21 cellular contexts compared by ENCODE assay signal in the genomic region with DNA sequence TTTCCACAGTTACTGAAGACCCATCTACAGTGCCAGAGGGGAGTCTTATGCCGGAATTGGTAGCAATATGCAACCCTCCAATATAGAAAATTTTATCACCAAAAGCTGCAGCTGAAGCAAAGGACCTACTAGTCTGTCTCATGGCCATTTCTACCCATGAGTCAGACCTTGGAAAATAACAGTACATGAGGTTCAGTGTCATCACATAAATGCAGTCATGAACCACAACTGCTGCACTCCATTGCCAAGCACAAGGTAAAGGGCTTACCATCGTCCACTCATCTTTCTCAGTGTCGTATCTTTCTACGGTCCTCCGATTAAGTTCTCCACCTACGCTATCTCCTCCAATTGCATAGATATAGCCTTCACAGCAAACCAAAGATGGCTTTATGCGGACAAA.
"Had no signal": no experiment of that assay in that cellular context is flagged by ENCODE, and none has a peak within 500 bp of the region (broad histone marks: within the 10 kb centered on the region; RNA-seq: fewer than 3 reads in every experiment).

No MANE protein-coding gene starts in this region.

- DNase-seq: activated CD4-positive, alpha-beta T cell treated with anti-CD3 and anti-CD28 coated beads for 1 hour; activated CD8-positive, alpha-beta memory T cell treated with anti-CD3 and anti-CD28 coated beads, Interleukin-2, amount 50 U/mL, for 48 hours; anterior cingulate cortex; cerebellar nuclear complex; effector memory CD4-positive, alpha-beta T cell; hypothalamus; left ventricle myocardium superior; naive thymus-derived CD8-positive, alpha-beta T cell; nucleus accumbens; posterior cingulate gyrus; SHP77; SK-N-SH; T-cell; T1000 had no signal

- H3K4me3 ChIP-seq: smooth muscle cell had no signal

- H3K4me3 Mint-ChIP-seq: activated naive CD8-positive, alpha-beta T cell; dendritic cell treated with granulocyte-macrophage colony-stimulating factor and Interleukin-4, amounts not matched to agents 40 ng/mL and 50 ng/mL, for 4 days; memory B cell; naive thymus-derived CD8-positive, alpha-beta T cell; stimulated activated naive CD8-positive, alpha-beta T cell treated with anti-CD3 and anti-CD28 coated beads, Interleukin-15, Interleukin-2, amounts not matched to agents 100 ng/mL and 50 ng/mL, for 24 hours; T-cell; type B pancreatic cell had no signal

- ATAC-seq: left ventricle myocardium superior; naive thymus-derived CD8-positive, alpha-beta T cell; T-cell had no signal

- H3K27me3 Mint-ChIP-seq: activated naive CD8-positive, alpha-beta T cell; dendritic cell treated with granulocyte-macrophage colony-stimulating factor and Interleukin-4, amounts not matched to agents 40 ng/mL and 50 ng/mL, for 4 days; memory B cell; naive thymus-derived CD8-positive, alpha-beta T cell; stimulated activated naive CD8-positive, alpha-beta T cell treated with anti-CD3 and anti-CD28 coated beads, Interleukin-15, Interleukin-2, amounts not matched to agents 100 ng/mL and 50 ng/mL, for 24 hours; T-cell; type B pancreatic cell had no signal

- H3K27ac ChIP-seq: VCaP had no signal

- H3K9me3 ChIP-seq: SK-N-SH had no signal

- H3K9me3 Mint-ChIP-seq: type B pancreatic cell had no signal

- H3K9me2 ChIP-seq: SK-N-SH had no signal

- H3K27ac Mint-ChIP-seq: activated naive CD8-positive, alpha-beta T cell; dendritic cell treated with granulocyte-macrophage colony-stimulating factor and Interleukin-4, amounts not matched to agents 40 ng/mL and 50 ng/mL, for 4 days; memory B cell; stimulated activated naive CD8-positive, alpha-beta T cell treated with anti-CD3 and anti-CD28 coated beads, Interleukin-15, Interleukin-2, amounts not matched to agents 100 ng/mL and 50 ng/mL, for 24 hours; T-cell; type B pancreatic cell had no signal

- H3K4me2 ChIP-seq: SK-N-SH, smooth muscle cell had no signal

- H3K9ac ChIP-seq: SK-N-SH had no signal
